ENCODE assay signal across 8 cellular contexts in genomic region chrX:71181910-71182799, GRCh38. TPM values are rescaled to one million over a fixed set of nuclear protein-coding genes. Genes with fewer than 3 reads are reported as not detected.
DNase-seq lines count a peak whose midpoint lies in the region; ATAC-seq lines count a peak whose summit lies in the region.

No MANE protein-coding gene starts in this region.

- 3% methylated on average over 28 of the region's 42 CpGs for WGBS in mesenchymal stem cell

- no peaks in the 10 kb centered on the region for H3K36me3 ChIP-seq in CD4-positive, alpha-beta memory T cell (ENCODE audit: insufficient read depth, low read length)
- H3K36me3 ChIP-seq in endocrine pancreas (ENCODE audit: control insufficient read depth, insufficient read depth, low read length) (no peaks in the 10 kb centered on the region), mesenchymal stem cell (ENCODE audit: control insufficient read depth in 1 of 2, insufficient read depth in 2 of 2, low read depth in 1 of 2, low read length in 2 of 2) (no peaks in the 10 kb centered on the region)

- no peak overlapping the region for H2AK5ac ChIP-seq in mesenchymal stem cell (ENCODE audit: low read length, severe bottlenecking)

- CTCF ChIA-PET in CD4-positive, alpha-beta memory T cell (lab: Charles Lee; ENCODE audit: partially characterized antibody) = interaction anchor here (0.8 to 4.9 kb wide), 8 partner anchors 10 to 212 kb away, joined by 3 to 31 read pairs (median 6); partner anchors contain the start of genes NONO and ZMYM3

- peak; percentile 81 to 91 (median 84) for DNase-seq in CD4-positive, alpha-beta memory T cell
- DNase-seq in HK-2 (ENCODE audit: unreplicated experiment) (peak; percentile 86), NOMO-1 treated with DMSO at 0.1 percent for 48 hours (lab: John Stamatoyannopoulos, UW; ENCODE audit: unreplicated experiment) (peak; percentile 88), mesenchymal stem cell (peak; percentile 97)
- peak; percentile 68 for DNase-seq in activated CD8-positive, alpha-beta memory T cell treated with anti-CD3 and anti-CD28 coated beads, Interleukin-2, amount 50 U/mL, for 1 hour (ENCODE audit: extremely low read depth)
- peak; percentile 50 for DNase-seq in stimulated activated CD8-positive, alpha-beta memory T cell treated with anti-CD3 and anti-CD28 coated beads, Interleukin-12 subunit alpha, Interleukin-12 subunit beta, amount 100 ng/mL, for 24 hours (ENCODE audit: extremely low read depth)

- H3K18ac ChIP-seq in mesenchymal stem cell (ENCODE audit: low read depth in 1 of 2, low read length in 2 of 2) = peak overlapping the region in 1 of 2 experiments; percentile 79

- peak overlapping the region; percentile 94 to 99 (median 98) for H3K27ac Mint-ChIP-seq in CD4-positive, alpha-beta memory T cell

- no peak overlapping the region for H2BK15ac ChIP-seq in mesenchymal stem cell (ENCODE audit: low read depth, poor library complexity, severe bottlenecking)

- peaks cover 8% of the 10 kb centered on the region for H3K4me1 ChIP-seq in CD4-positive, alpha-beta memory T cell (ENCODE audit: insufficient read depth, low read length)
- H3K4me1 ChIP-seq in endocrine pancreas (ENCODE audit: control insufficient read depth, insufficient read depth, low read length) (no peaks in the 10 kb centered on the region), mesenchymal stem cell (ENCODE audit: control insufficient read depth, insufficient read depth, low read depth, low read length) (peaks cover 2% of the 10 kb centered on the region)

- peak overlapping the region; percentile 67 to 81 for H3K4me3 ChIP-seq in CD4-positive, alpha-beta memory T cell (ENCODE audit: low read length in 2 of 2)
- peak overlapping the region; percentile 68 for H3K4me3 ChIP-seq in endocrine pancreas (ENCODE audit: control insufficient read depth, insufficient read depth, low read length)
- H3K4me3 ChIP-seq in mesenchymal stem cell (ENCODE audit: insufficient read depth in 1 of 2, low read depth in 1 of 2, low read length in 2 of 2) = peak overlapping the region in 1 of 2 experiments; percentile 82

- H3K9me3 Mint-ChIP-seq in CD4-positive, alpha-beta memory T cell = no peaks in the 10 kb centered on the region

- no peak overlapping the region for H2AFZ ChIP-seq in mesenchymal stem cell (ENCODE audit: low read depth, low read length)

- H3K27ac ChIP-seq in CD4-positive, alpha-beta memory T cell (ENCODE audit: low read depth, low read length) = peak overlapping the region; percentile 85
- peak overlapping the region; percentile 60 for H3K27ac ChIP-seq in mesenchymal stem cell (ENCODE audit: low read length, poor library complexity, severe bottlenecking)

- peak; percentile 86 for ATAC-seq in GM19455 (IDR thresholded peaks at IDR 0.05; ENCODE audit: unreplicated experiment)

- H3K4ac ChIP-seq in mesenchymal stem cell (ENCODE audit: low read depth in 1 of 2, low read length in 2 of 2) = peak overlapping the region; percentile 24 to 79

- peak overlapping the region; percentile 91 to 98 (median 94) for H3K4me3 Mint-ChIP-seq in CD4-positive, alpha-beta memory T cell

- H2BK12ac ChIP-seq in mesenchymal stem cell (ENCODE audit: low read length in 2 of 2) = no peak overlapping the region

- H3K9me3 ChIP-seq in CD4-positive, alpha-beta memory T cell (ENCODE audit: control insufficient read depth in 1 of 2, low read length in 2 of 2) = no peaks in the 10 kb centered on the region
- H3K9me3 ChIP-seq in endocrine pancreas (ENCODE audit: control insufficient read depth, low read length) (no peaks in the 10 kb centered on the region), mesenchymal stem cell (ENCODE audit: control insufficient read depth, low read length) (no peaks in the 10 kb centered on the region)

- no peak overlapping the region for H3K23ac ChIP-seq in mesenchymal stem cell (ENCODE audit: low read length in 2 of 2)

- POLR2A ChIA-PET in CD4-positive, alpha-beta memory T cell (lab: Charles Lee; ENCODE audit: partially characterized antibody) = interaction anchor here (0.6 to 4.0 kb wide), 18 partner anchors 9 to 730 kb away, joined by 3 to 67 read pairs (median 6); partner anchors contain the start of genes FOXO4, IL2RG, MED12 and NONO

- H3K36me3 Mint-ChIP-seq in CD4-positive, alpha-beta memory T cell = peaks cover 0 to 18% of the 10 kb centered on the region in 2 donors

- peak overlapping the region; percentile 68 for H4K91ac ChIP-seq in mesenchymal stem cell (ENCODE audit: low read length)

- no peak overlapping the region for H3K14ac ChIP-seq in mesenchymal stem cell (ENCODE audit: low read length in 2 of 2)

- H3K79me1 ChIP-seq in mesenchymal stem cell (replicated peaks; ENCODE audit: low read length, poor library complexity, severe bottlenecking) = no peaks in the 10 kb centered on the region

- peaks cover 5 to 27% (median 19%) of the 10 kb centered on the region in 4 donors for H3K4me1 Mint-ChIP-seq in CD4-positive, alpha-beta memory T cell

- peak overlapping the region; percentile 60 for H4K8ac ChIP-seq in mesenchymal stem cell (ENCODE audit: low read length)

- H2BK5ac ChIP-seq in mesenchymal stem cell (ENCODE audit: low read depth, low read length, poor library complexity, severe bottlenecking) = no peak overlapping the region

- H2BK120ac ChIP-seq in mesenchymal stem cell (ENCODE audit: low read depth, low read length) = peak overlapping the region; percentile 85

- no peaks in the 10 kb centered on the region for H3K27me3 ChIP-seq in CD4-positive, alpha-beta memory T cell (ENCODE audit: insufficient read depth, low read length)
- H3K27me3 ChIP-seq in endocrine pancreas (ENCODE audit: control insufficient read depth, insufficient read depth, low read length) (no peaks in the 10 kb centered on the region), mesenchymal stem cell (ENCODE audit: control insufficient read depth in 1 of 2, insufficient read depth in 1 of 2, low read length in 2 of 2) (peaks cover 0 to 34% of the 10 kb centered on the region in 2 experiments)

- no peaks in the 10 kb centered on the region for H3K27me3 Mint-ChIP-seq in CD4-positive, alpha-beta memory T cell

- peak overlapping the region; percentile 77 for H3K4me2 ChIP-seq in mesenchymal stem cell (ENCODE audit: low read length, poor library complexity, severe bottlenecking)

- intact Hi-C loops in CD4-positive, alpha-beta memory T cell (cut with micrococcal nuclease) = loop anchor here (1.0 to 5.0 kb wide), 8 partner anchors 15 to 212 kb away; partner anchors contain the start of genes FOXO4, IL2RG, NONO and SNX12

- H3K9ac ChIP-seq in endocrine pancreas (ENCODE audit: control insufficient read depth, insufficient read depth, low read length) = peak overlapping the region; percentile 60
- H3K9ac ChIP-seq in mesenchymal stem cell (ENCODE audit: low read length) = peak overlapping the region; percentile 97

RNA-seq across cellular contexts. Expression of gene NLGN3, which starts 37.5 kb away (rescaled TPM):
- total RNA-seq in CD4-positive, alpha-beta memory T cell = 1 to 10 TPM; 2.2 to 2.3 TPM
- under 1 TPM; 0.21 to 0.25 TPM for polyA plus RNA-seq in CD4-positive, alpha-beta memory T cell
- polyA plus RNA-seq in mesenchymal stem cell (2013, experiment 1 of 2) = 0.50 TPM
- 0.42 TPM for polyA plus RNA-seq in mesenchymal stem cell (2013, experiment 2 of 2)

RNA-seq across cellular contexts. Expression of gene GJB1, which starts 40.9 kb away (rescaled TPM):
- not detected for total RNA-seq in CD4-positive, alpha-beta memory T cell
- polyA plus RNA-seq in CD4-positive, alpha-beta memory T cell = not detected
- not detected for polyA plus RNA-seq in mesenchymal stem cell (2013, experiment 1 of 2)
- not detected for polyA plus RNA-seq in mesenchymal stem cell (2013, experiment 2 of 2)
